In the genomic region with DNA sequence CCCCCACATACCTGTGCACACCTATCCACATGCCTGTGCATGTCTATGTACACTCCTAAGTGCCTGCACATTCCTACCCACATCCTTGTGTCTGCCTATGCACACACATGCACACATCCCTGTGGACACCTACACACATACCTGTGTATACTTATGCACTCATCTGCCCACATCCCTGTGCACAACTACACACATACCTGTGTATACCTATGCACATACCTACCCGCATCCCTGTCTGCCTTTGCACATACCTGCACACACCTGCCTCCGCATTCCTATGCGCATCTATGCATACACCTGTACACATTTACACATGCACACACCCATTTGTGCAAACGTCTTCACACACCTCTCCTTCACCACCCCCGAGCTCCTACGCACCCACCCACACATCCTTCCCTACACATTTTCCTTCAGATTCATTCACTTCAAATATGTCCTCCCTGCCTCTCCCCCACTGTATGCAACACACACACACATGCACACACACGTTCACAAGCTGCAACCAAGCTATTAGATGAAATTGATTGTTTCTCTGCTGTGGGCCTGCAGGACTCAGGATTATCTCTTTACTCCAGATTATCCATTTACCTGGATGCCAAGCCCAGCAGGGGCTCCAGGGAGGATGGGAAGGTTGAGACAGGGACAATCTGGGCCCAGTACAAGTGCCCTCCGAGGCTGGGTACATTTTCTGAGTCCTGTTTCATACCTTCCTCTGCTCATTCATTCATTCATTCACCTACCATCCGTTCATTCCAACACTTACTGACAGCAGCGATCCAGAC, we compare ENCODE assay signal across 14 cellular contexts.
"Had no signal": no experiment of that assay in that cellular context is flagged by ENCODE, and none has a peak within 500 bp of the region (broad histone marks: within the 10 kb centered on the region; RNA-seq: fewer than 3 reads in every experiment).

No MANE protein-coding gene starts in this region.

- H3K27me3 ChIP-seq: ascending aorta, colonic mucosa, stomach, uterus had no signal

- H3K36me3 ChIP-seq: ascending aorta, colonic mucosa, stomach, uterus had no signal

- ATAC-seq: activated naive CD8-positive, alpha-beta T cell treated with anti-CD3 and anti-CD28 coated beads, Interleukin-2, amount 50 U/mL, for 24 hours; activated T-cell treated with anti-CD3 and anti-CD28 coated beads, Interleukin-2, amount 50 U/mL, for 72 hours had no signal

- H3K9me3 ChIP-seq: ascending aorta, colonic mucosa, stomach, uterus had no signal

- DNase-seq: activated CD4-positive, alpha-beta T cell treated with anti-CD3 and anti-CD28 coated beads, Interleukin-2, amount 50 U/mL, for 4 hours; activated CD4-positive, CD25-positive, alpha-beta regulatory T cell treated with anti-CD3 and anti-CD28 coated beads, Interleukin-2, amount 50 U/mL, for 72 hours; activated naive CD8-positive, alpha-beta T cell treated with anti-CD3 and anti-CD28 coated beads, Interleukin-2, amount 50 U/mL, for 24 hours; activated T-cell treated with anti-CD3 and anti-CD28 coated beads, Interleukin-2, amount 50 U/mL, for 72 hours; colonic mucosa; effector CD4-positive, alpha-beta T cell; hippocampal formation; nephron progenitor cell; stimulated activated CD4-positive, alpha-beta T cell treated with anti-CD3 and anti-CD28 coated beads, Interleukin-15, amount 100 ng/mL, for 24 hours; stimulated activated CD4-positive, alpha-beta T cell treated with anti-CD3 and anti-CD28 coated beads, Interleukin-4, amount 100 ng/mL, for 4 hours; stomach had no signal

- H3K4me3 ChIP-seq: ascending aorta, colonic mucosa, stomach, uterus had no signal

- H3K4me1 ChIP-seq: colonic mucosa, uterus had no signal

- H3K27ac ChIP-seq: ascending aorta, colonic mucosa, epithelial cell of prostate had no signal
